ENCODE assay signal across 17 cellular contexts in the genomic region with DNA sequence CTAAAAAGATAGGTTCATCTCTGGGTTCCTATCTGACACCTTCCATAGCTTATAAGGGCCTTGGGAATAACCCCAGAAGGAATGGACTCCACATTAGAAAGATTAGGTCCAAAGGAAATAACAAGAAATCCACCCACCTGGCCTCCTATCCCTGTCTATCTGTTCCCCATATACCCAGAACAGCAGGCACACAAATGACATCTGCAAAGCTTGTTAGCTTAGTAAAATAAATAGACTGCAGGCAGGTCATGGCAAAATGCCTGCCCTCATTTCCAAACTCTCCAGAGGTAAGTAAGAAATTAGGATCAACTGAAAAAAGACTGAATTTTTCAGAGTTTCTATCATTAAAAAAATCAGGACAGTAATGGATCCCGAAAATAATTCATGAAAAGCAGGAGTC.
"Had no signal": no experiment of that assay in that cellular context is flagged by ENCODE, and none has a peak within 500 bp of the region (broad histone marks: within the 10 kb centered on the region; RNA-seq: fewer than 3 reads in every experiment).

No MANE protein-coding gene starts in this region.

- ATAC-seq: activated CD8-positive, alpha-beta T cell treated with anti-CD3 and anti-CD28 coated beads for 36 hours; stimulated activated naive CD8-positive, alpha-beta T cell treated with anti-CD3 and anti-CD28 coated beads, Interleukin-15, amount 100 ng/mL, for 72 hours; T-helper 17 cell; WTC11 had no signal

- H3K27ac ChIP-seq: esophagus squamous epithelium had no signal

- H3K27ac Mint-ChIP-seq: activated CD8-positive, alpha-beta T cell treated with anti-CD3 and anti-CD28 coated beads for 36 hours; activated naive CD8-positive, alpha-beta T cell; stimulated activated naive CD8-positive, alpha-beta T cell treated with anti-CD3 and anti-CD28 coated beads, Interleukin-15, amount 100 ng/mL, for 72 hours; T-helper 17 cell; WTC11 had no signal

- H3K9me3 ChIP-seq: esophagus squamous epithelium had no signal

- H3K4me1 ChIP-seq: esophagus squamous epithelium had no signal

- FAIRE-seq: endothelial cell of umbilical vein had no signal

- H3K4me3 ChIP-seq: esophagus squamous epithelium had no signal

- H3K36me3 ChIP-seq: esophagus squamous epithelium had no signal

- H3K27me3 Mint-ChIP-seq: activated CD8-positive, alpha-beta T cell treated with anti-CD3 and anti-CD28 coated beads for 36 hours; activated naive CD8-positive, alpha-beta T cell; central memory CD8-positive, alpha-beta T cell; stimulated activated naive CD8-positive, alpha-beta T cell treated with anti-CD3 and anti-CD28 coated beads, Interleukin-15, amount 100 ng/mL, for 72 hours; T-helper 17 cell had no signal

- H3K4me1 Mint-ChIP-seq: central memory CD8-positive, alpha-beta T cell; stimulated activated naive CD8-positive, alpha-beta T cell treated with anti-CD3 and anti-CD28 coated beads, Interleukin-15, amount 100 ng/mL, for 72 hours; T-helper 17 cell had no signal

- H3K27me3 ChIP-seq: esophagus squamous epithelium had no signal

- H3K36me3 Mint-ChIP-seq: activated naive CD8-positive, alpha-beta T cell; WTC11 had no signal

- DNase-seq: activated CD4-positive, alpha-beta T cell treated with anti-CD3 and anti-CD28 coated beads for 4 hours; activated CD8-positive, alpha-beta memory T cell treated with anti-CD3 and anti-CD28 coated beads, Interleukin-2, amount 50 U/mL, for 4 hours; activated CD8-positive, alpha-beta T cell treated with anti-CD3 and anti-CD28 coated beads for 36 hours; activated effector memory CD4-positive, alpha-beta T cell treated with anti-CD3 and anti-CD28 coated beads, Interleukin-2, amount 50 U/mL, for 16 hours; activated T-cell treated with anti-CD3 and anti-CD28 coated beads, Interleukin-2, amount 50 U/mL, for 48 hours; amniotic stem cell; cortex of kidney; effector CD4-positive, alpha-beta T cell; esophagus squamous epithelium; midbrain; stimulated activated CD4-positive, alpha-beta T cell treated with anti-CD3 and anti-CD28 coated beads, Interleukin-1b, Interleukin-23, amount 100 ng/mL, for 48 hours; stimulated activated naive CD8-positive, alpha-beta T cell treated with anti-CD3 and anti-CD28 coated beads, Interleukin-15, amount 100 ng/mL, for 72 hours; T-helper 17 cell had no signal

- H3K4me3 Mint-ChIP-seq: activated CD8-positive, alpha-beta T cell treated with anti-CD3 and anti-CD28 coated beads for 36 hours; activated naive CD8-positive, alpha-beta T cell; central memory CD8-positive, alpha-beta T cell; stimulated activated naive CD8-positive, alpha-beta T cell treated with anti-CD3 and anti-CD28 coated beads, Interleukin-15, amount 100 ng/mL, for 72 hours; T-helper 17 cell; WTC11 had no signal
